Comparison of ENCODE assay signal across 1 cellular context in the genomic region with DNA sequence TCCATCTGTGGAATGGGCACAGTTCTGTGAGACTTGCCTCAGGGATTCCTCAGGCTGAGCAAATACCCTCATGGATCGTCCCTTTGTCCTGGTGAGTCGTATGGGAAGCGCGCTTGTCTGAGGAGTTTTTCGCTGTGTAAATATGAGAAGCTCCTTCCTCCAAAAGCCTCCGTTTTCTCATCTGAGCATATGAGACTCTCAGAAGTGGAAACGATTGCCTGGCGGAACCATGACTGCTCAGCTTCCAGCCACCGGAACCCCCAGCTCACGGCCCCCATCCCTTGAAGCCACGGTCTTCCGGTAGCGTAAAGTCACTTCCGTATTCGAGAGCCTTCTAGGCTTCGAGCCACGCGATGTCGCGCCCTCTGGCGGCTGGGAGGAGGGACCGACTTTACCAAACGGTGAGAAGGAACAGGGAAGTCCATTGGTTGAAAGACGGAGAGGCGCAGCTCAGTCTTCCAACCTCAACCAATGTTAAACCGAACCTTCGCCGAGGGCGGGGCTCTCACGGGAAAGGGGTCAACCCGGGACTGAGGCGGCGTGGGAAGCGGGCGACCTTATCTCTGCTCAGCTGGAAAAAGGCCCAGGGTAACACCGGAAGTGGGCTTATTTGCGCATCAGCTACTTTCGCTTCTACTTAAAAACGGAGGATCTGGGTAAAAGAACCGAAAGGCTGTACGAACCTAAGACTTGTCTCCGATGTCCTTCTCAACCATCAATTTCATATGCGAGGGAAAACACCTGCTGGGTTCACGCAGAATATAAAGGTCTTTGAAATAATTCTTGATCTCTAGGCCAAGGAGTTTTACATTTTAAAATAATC.
TF ChIP-seq lines count a peak whose summit lies in the region.

No MANE protein-coding gene starts in this region.

TF ChIP-seq in HepG2, 621 proteins besides CTCF, POLR2A, EP300 and RAD21 (continued from another document and continues in another):
- TF ChIP-seq, protein P1, sequence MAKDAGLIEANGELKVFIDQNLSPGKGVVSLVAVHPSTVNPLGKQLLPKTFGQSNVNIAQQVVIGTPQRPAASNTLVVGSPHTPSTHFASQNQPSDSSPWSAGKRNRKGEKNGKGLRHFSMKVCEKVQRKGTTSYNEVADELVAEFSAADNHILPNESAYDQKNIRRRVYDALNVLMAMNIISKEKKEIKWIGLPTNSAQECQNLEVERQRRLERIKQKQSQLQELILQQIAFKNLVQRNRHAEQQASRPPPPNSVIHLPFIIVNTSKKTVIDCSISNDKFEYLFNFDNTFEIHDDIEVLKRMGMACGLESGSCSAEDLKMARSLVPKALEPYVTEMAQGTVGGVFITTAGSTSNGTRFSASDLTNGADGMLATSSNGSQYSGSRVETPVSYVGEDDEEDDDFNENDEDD (CRISPR knock-in tag; IDR thresholded peaks at IDR 0.05; ENCODE audit: borderline replicate concordance): peak; percentile 80; the same call in 1 of the 2 replicates
- TF ChIP-seq ARNTL (CRISPR knock-in tag; IDR thresholded peaks at IDR 0.05) (peak; percentile 77; the same call in 1 of the 2 replicates), ZNF672 (CRISPR knock-in tag; IDR thresholded peaks at IDR 0.05) (no peak), TBL1XR1 (IDR thresholded peaks at IDR 0.05; ENCODE audit: borderline replicate concordance, low read length, partially characterized antibody) (no peak), ATRX (CRISPR knock-in tag; IDR thresholded peaks at IDR 0.05; ENCODE audit: borderline replicate concordance) (no peak), NR2F1 (CRISPR knock-in tag; IDR thresholded peaks at IDR 0.05) (no peak), SOX6 (IDR thresholded peaks at IDR 0.05) (no peak), SOX6 (CRISPR knock-in tag; IDR thresholded peaks at IDR 0.05) (no peak; the same call in 1 of the 2 replicates), NR2C2 (CRISPR knock-in tag; IDR thresholded peaks at IDR 0.05; ENCODE audit: borderline replicate concordance) (peak; percentile 94), ZNF3 (CRISPR knock-in tag; IDR thresholded peaks at IDR 0.05) (peak; percentile 24; the same call in 1 of the 2 replicates), ARNT (IDR thresholded peaks at IDR 0.05) (no peak), HMG20B (CRISPR knock-in tag; conservative IDR thresholded peaks at IDR 0.05) (peak; percentile 75; the same call in 1 of the 2 replicates), MTA1 (CRISPR knock-in tag; IDR thresholded peaks at IDR 0.05; ENCODE audit: borderline replicate concordance) (peak; percentile 86; the same call in 1 of the 2 replicates), ZNF251 (CRISPR knock-in tag; IDR thresholded peaks at IDR 0.05) (no peak), MAF1 (CRISPR knock-in tag; IDR thresholded peaks at IDR 0.05; ENCODE audit: borderline replicate concordance) (peak; percentile 76), ZMYM4 (CRISPR knock-in tag; IDR thresholded peaks at IDR 0.05) (peak; percentile 100), ZBTB20 (CRISPR knock-in tag; IDR thresholded peaks at IDR 0.05; ENCODE audit: borderline replicate concordance, low read depth) (no peak)
- TF ChIP-seq, protein P2, sequence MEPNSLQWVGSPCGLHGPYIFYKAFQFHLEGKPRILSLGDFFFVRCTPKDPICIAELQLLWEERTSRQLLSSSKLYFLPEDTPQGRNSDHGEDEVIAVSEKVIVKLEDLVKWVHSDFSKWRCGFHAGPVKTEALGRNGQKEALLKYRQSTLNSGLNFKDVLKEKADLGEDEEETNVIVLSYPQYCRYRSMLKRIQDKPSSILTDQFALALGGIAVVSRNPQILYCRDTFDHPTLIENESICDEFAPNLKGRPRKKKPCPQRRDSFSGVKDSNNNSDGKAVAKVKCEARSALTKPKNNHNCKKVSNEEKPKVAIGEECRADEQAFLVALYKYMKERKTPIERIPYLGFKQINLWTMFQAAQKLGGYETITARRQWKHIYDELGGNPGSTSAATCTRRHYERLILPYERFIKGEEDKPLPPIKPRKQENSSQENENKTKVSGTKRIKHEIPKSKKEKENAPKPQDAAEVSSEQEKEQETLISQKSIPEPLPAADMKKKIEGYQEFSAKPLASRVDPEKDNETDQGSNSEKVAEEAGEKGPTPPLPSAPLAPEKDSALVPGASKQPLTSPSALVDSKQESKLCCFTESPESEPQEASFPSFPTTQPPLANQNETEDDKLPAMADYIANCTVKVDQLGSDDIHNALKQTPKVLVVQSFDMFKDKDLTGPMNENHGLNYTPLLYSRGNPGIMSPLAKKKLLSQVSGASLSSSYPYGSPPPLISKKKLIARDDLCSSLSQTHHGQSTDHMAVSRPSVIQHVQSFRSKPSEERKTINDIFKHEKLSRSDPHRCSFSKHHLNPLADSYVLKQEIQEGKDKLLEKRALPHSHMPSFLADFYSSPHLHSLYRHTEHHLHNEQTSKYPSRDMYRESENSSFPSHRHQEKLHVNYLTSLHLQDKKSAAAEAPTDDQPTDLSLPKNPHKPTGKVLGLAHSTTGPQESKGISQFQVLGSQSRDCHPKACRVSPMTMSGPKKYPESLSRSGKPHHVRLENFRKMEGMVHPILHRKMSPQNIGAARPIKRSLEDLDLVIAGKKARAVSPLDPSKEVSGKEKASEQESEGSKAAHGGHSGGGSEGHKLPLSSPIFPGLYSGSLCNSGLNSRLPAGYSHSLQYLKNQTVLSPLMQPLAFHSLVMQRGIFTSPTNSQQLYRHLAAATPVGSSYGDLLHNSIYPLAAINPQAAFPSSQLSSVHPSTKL (CRISPR knock-in tag; IDR thresholded peaks at IDR 0.05): peak; percentile 76
- TF ChIP-seq, protein P3, sequence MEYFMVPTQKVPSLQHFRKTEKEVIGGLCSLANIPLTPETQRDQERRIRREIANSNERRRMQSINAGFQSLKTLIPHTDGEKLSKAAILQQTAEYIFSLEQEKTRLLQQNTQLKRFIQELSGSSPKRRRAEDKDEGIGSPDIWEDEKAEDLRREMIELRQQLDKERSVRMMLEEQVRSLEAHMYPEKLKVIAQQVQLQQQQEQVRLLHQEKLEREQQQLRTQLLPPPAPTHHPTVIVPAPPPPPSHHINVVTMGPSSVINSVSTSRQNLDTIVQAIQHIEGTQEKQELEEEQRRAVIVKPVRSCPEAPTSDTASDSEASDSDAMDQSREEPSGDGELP (IDR thresholded peaks at IDR 0.05; ENCODE audit: borderline replicate concordance, low read depth): peak; percentile 98
- TF ChIP-seq, protein P4, sequence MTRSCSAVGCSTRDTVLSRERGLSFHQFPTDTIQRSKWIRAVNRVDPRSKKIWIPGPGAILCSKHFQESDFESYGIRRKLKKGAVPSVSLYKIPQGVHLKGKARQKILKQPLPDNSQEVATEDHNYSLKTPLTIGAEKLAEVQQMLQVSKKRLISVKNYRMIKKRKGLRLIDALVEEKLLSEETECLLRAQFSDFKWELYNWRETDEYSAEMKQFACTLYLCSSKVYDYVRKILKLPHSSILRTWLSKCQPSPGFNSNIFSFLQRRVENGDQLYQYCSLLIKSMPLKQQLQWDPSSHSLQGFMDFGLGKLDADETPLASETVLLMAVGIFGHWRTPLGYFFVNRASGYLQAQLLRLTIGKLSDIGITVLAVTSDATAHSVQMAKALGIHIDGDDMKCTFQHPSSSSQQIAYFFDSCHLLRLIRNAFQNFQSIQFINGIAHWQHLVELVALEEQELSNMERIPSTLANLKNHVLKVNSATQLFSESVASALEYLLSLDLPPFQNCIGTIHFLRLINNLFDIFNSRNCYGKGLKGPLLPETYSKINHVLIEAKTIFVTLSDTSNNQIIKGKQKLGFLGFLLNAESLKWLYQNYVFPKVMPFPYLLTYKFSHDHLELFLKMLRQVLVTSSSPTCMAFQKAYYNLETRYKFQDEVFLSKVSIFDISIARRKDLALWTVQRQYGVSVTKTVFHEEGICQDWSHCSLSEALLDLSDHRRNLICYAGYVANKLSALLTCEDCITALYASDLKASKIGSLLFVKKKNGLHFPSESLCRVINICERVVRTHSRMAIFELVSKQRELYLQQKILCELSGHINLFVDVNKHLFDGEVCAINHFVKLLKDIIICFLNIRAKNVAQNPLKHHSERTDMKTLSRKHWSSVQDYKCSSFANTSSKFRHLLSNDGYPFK (CRISPR knock-in tag; IDR thresholded peaks at IDR 0.05; ENCODE audit: borderline replicate concordance): peak; percentile 96
- TF ChIP-seq, protein P5, sequence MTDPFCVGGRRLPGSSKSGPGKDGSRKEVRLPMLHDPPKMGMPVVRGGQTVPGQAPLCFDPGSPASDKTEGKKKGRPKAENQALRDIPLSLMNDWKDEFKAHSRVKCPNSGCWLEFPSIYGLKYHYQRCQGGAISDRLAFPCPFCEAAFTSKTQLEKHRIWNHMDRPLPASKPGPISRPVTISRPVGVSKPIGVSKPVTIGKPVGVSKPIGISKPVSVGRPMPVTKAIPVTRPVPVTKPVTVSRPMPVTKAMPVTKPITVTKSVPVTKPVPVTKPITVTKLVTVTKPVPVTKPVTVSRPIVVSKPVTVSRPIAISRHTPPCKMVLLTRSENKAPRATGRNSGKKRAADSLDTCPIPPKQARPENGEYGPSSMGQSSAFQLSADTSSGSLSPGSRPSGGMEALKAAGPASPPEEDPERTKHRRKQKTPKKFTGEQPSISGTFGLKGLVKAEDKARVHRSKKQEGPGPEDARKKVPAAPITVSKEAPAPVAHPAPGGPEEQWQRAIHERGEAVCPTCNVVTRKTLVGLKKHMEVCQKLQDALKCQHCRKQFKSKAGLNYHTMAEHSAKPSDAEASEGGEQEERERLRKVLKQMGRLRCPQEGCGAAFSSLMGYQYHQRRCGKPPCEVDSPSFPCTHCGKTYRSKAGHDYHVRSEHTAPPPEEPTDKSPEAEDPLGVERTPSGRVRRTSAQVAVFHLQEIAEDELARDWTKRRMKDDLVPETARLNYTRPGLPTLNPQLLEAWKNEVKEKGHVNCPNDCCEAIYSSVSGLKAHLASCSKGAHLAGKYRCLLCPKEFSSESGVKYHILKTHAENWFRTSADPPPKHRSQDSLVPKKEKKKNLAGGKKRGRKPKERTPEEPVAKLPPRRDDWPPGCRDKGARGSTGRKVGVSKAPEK (CRISPR knock-in tag; IDR thresholded peaks at IDR 0.05; ENCODE audit: borderline replicate concordance): no peak
- TF ChIP-seq, protein P6, sequence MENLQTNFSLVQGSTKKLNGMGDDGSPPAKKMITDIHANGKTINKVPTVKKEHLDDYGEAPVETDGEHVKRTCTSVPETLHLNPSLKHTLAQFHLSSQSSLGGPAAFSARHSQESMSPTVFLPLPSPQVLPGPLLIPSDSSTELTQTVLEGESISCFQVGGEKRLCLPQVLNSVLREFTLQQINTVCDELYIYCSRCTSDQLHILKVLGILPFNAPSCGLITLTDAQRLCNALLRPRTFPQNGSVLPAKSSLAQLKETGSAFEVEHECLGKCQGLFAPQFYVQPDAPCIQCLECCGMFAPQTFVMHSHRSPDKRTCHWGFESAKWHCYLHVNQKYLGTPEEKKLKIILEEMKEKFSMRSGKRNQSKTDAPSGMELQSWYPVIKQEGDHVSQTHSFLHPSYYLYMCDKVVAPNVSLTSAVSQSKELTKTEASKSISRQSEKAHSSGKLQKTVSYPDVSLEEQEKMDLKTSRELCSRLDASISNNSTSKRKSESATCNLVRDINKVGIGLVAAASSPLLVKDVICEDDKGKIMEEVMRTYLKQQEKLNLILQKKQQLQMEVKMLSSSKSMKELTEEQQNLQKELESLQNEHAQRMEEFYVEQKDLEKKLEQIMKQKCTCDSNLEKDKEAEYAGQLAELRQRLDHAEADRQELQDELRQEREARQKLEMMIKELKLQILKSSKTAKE (CRISPR knock-in tag; IDR thresholded peaks at IDR 0.05; ENCODE audit: borderline replicate concordance): no peak
- TF ChIP-seq, protein P7, sequence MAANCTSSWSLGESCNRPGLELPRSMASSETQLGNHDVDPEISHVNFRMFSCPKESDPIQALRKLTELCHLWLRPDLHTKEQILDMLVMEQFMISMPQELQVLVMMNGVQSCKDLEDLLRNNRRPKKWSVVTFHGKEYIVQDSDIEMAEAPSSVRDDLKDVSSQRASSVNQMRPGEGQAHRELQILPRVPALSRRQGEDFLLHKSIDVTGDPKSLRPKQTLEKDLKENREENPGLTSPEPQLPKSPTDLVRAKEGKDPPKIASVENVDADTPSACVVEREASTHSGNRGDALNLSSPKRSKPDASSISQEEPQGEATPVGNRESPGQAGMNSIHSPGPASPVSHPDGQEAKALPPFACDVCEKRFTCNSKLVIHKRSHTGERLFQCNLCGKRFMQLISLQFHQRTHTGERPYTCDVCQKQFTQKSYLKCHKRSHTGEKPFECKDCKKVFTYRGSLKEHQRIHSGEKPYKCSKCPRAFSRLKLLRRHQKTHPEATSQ (CRISPR knock-in tag; IDR thresholded peaks at IDR 0.05; ENCODE audit: borderline replicate concordance): peak; percentile 23; the same call in 1 of the 2 replicates
